In the genomic region with DNA sequence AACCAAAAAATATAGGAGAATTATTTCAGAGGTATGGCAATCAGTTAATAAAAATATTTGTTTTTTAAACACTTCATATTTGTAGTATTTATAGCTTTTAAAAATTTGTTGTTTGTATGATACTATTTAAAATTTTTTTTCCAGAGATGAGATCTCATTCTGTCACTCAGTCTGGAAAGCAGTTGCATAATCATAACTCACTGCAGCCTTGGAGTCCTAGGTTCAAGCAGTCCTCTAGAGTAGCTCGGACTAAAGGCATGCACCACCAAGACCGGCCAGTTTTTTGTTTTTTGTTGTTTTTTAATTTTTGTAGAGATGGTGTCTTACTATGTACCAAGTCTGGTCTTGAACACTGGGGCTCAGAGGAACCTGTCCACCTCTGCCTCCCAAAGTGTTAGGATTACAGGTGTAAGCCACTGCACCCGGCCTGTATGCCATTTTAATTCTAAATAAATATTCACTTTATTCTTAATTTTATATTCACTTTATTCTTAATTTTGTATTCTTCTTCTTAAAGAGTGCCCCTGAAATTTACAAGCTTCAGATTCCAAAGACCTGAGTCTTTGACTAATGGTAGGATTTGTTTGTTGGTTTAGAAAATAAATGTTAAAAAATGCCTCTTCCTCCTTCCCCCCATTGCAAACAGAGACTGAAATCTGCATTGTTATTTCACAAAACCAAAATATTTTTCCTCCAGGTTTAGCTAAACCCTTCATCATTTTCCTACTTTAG, we compare ENCODE assay signal across 13 cellular contexts. TPM values are rescaled to one million over a fixed set of nuclear protein-coding genes. Genes with fewer than 3 reads are reported as not detected.
DNase-seq lines count a peak whose midpoint lies in the region; ATAC-seq and TF ChIP-seq lines count a peak whose summit lies in the region.
"Had no signal": no experiment of that assay in that cellular context is flagged by ENCODE, and none has a peak within 500 bp of the region (broad histone marks: within the 10 kb centered on the region; RNA-seq: fewer than 3 reads in every experiment).

No MANE protein-coding gene starts in this region.

- TF ChIP-seq CTCF in CD4-positive, alpha-beta T cell (IDR thresholded peaks at IDR 0.05), result no peak
- no peak for TF ChIP-seq CTCF in OCI-LY1 (IDR thresholded peaks at IDR 0.05; ENCODE audit: low read length)

- no peaks in the 10 kb centered on the region for H3F3A ChIP-seq in OCI-LY1 (ENCODE audit: insufficient read depth, low read length)

- no peak for ATAC-seq in CD4-positive, alpha-beta T cell (ENCODE audit: poor library complexity)
- no peak for ATAC-seq in natural killer cell treated with Interleukin-12 subunit alpha and Interleukin-12 subunit beta and Interleukin-15 and Interleukin-18, amount 100 ng/mL, for 72 hours

- H3K9ac ChIP-seq in OCI-LY1 (ENCODE audit: low read length), result no peak overlapping the region

- H3K4me3 Mint-ChIP-seq in CD4-positive, alpha-beta T cell, result peak overlapping the region; percentile 97
- peak overlapping the region; percentile 55 for H3K4me3 Mint-ChIP-seq in natural killer cell treated with Interleukin-12 subunit alpha and Interleukin-12 subunit beta and Interleukin-15 and Interleukin-18, amount 100 ng/mL, for 72 hours

- H3K27me3 Mint-ChIP-seq in CD4-positive, alpha-beta T cell, result no peaks in the 10 kb centered on the region
- no peaks in the 10 kb centered on the region for H3K27me3 Mint-ChIP-seq in natural killer cell treated with Interleukin-12 subunit alpha and Interleukin-12 subunit beta and Interleukin-15 and Interleukin-18, amount 100 ng/mL, for 72 hours

- no peaks in the 10 kb centered on the region for H3K9me3 Mint-ChIP-seq in CD4-positive, alpha-beta T cell
- no peaks in the 10 kb centered on the region for H3K9me3 Mint-ChIP-seq in natural killer cell treated with Interleukin-12 subunit alpha and Interleukin-12 subunit beta and Interleukin-15 and Interleukin-18, amount 100 ng/mL, for 72 hours

- CTCF ChIA-PET in CD4-positive, alpha-beta T cell (lab: Charles Lee), result interaction anchor here (1.0 to 2.1 kb wide), 6 partner anchors 9 to 55 kb away, joined by 3 to 7 read pairs (median 4); a partner anchor contains a TSS

- H3K79me2 ChIP-seq in OCI-LY1 (ENCODE audit: insufficient read depth, low read length), result peaks cover 99% of the 10 kb centered on the region

- H4K20me1 ChIP-seq in OCI-LY1 (ENCODE audit: insufficient read depth, low read length), result no peaks in the 10 kb centered on the region

- no peak overlapping the region for H3K4me3 ChIP-seq in OCI-LY1 (ENCODE audit: low read depth, low read length, poor library complexity, severe bottlenecking)
- H3K4me3 ChIP-seq: skin epidermis had no signal

- DNase-seq in CD4-positive, alpha-beta T cell, result no peak
- DNase-seq in dermis blood vessel endothelial cell, result peak; percentile 19
- no peak for DNase-seq in natural killer cell treated with Interleukin-12 subunit alpha and Interleukin-12 subunit beta and Interleukin-15 and Interleukin-18, amount 100 ng/mL, for 72 hours (ENCODE audit: low spot score)
- no peak for DNase-seq in medulla oblongata (ENCODE audit: extremely low spot score)
- DNase-seq in stimulated activated CD8-positive, alpha-beta memory T cell treated with anti-CD3 and anti-CD28 coated beads, Interleukin-4, amount 100 ng/mL, for 48 hours, result no peak
- DNase-seq in NCI-H2171 treated with DMSO at 0.1 percent for 48 hours (lab: John Stamatoyannopoulos, UW), result no peak
- no peak for DNase-seq in NCI-H345 (lab: John Stamatoyannopoulos, UW)
- DNase-seq: midbrain, NCI-H1092, NCI-H82 had no signal

- peaks cover 97% of the 10 kb centered on the region for H3K4me1 ChIP-seq in OCI-LY1 (ENCODE audit: insufficient read depth, low read length, severe bottlenecking)

- H3K27ac Mint-ChIP-seq in CD4-positive, alpha-beta T cell, result peak overlapping the region; percentile 96
- peak overlapping the region; percentile 80 to 99 for H3K27ac Mint-ChIP-seq in natural killer cell treated with Interleukin-12 subunit alpha and Interleukin-12 subunit beta and Interleukin-15 and Interleukin-18, amount 100 ng/mL, for 72 hours

- no peaks in the 10 kb centered on the region for H3K9me2 ChIP-seq in OCI-LY1 (ENCODE audit: low read depth, low read length)

- POLR2A ChIA-PET in CD4-positive, alpha-beta T cell (lab: Charles Lee), result interaction anchor here (0.8 to 6.9 kb wide), 15 partner anchors 9 to 296 kb away, joined by 3 to 80 read pairs (median 8); a partner anchor contains a TSS

- no peaks in the 10 kb centered on the region for H3K27me3 ChIP-seq in CD4-positive, alpha-beta T cell (ENCODE audit: control insufficient read depth, insufficient read depth, low read length)
- H3K27me3 ChIP-seq in OCI-LY1 (ENCODE audit: insufficient read depth, low read length), result no peaks in the 10 kb centered on the region

- H3K4me2 ChIP-seq in OCI-LY1 (ENCODE audit: low read length), result peak overlapping the region; percentile 35

- H3K27ac ChIP-seq in CD4-positive, alpha-beta T cell (ENCODE audit: low read depth, low read length), result peak overlapping the region; percentile 60
- H3K27ac ChIP-seq in OCI-LY1 (ENCODE audit: low read depth, low read length, poor library complexity, severe bottlenecking), result peak overlapping the region; percentile 75
- H3K27ac ChIP-seq: HL-60 had no signal

- H3K36me3 Mint-ChIP-seq in CD4-positive, alpha-beta T cell (ENCODE audit: low read depth), result peaks cover 87% of the 10 kb centered on the region
- peaks cover 29% of the 10 kb centered on the region for H3K36me3 Mint-ChIP-seq in natural killer cell treated with Interleukin-12 subunit alpha and Interleukin-12 subunit beta and Interleukin-15 and Interleukin-18, amount 100 ng/mL, for 72 hours

- no peak overlapping the region for H2AFZ ChIP-seq in OCI-LY1 (ENCODE audit: low read length)

- H3K4me1 Mint-ChIP-seq in CD4-positive, alpha-beta T cell (ENCODE audit: low read depth), result peaks cover 98% of the 10 kb centered on the region
- H3K4me1 Mint-ChIP-seq in natural killer cell treated with Interleukin-12 subunit alpha and Interleukin-12 subunit beta and Interleukin-15 and Interleukin-18, amount 100 ng/mL, for 72 hours (ENCODE audit: low read depth in 2 of 2), result peaks cover 74 to 95% of the 10 kb centered on the region in 2 donors

- H3K9me3 ChIP-seq in CD4-positive, alpha-beta T cell (ENCODE audit: control insufficient read depth, low read length), result no peaks in the 10 kb centered on the region
- no peaks in the 10 kb centered on the region for H3K9me3 ChIP-seq in OCI-LY1 (ENCODE audit: low read length)

- intact Hi-C loops in CD4-positive, alpha-beta T cell (cut with DNase I, micrococcal nuclease), result loop anchor here in 1 of 2 experiments (5.0 kb wide), 1 partner anchor 293 kb away; no protein-coding TSS in a partner anchor

- peaks cover 11% of the 10 kb centered on the region; the same call in 1 of the 2 replicates for H3K36me3 ChIP-seq in OCI-LY1 (ENCODE audit: insufficient read depth, low read length)

RNA-seq across cellular contexts. Expression of a gene that starts 9.4 kb away (rescaled TPM):
- total RNA-seq in CD4-positive, alpha-beta T cell, result 100 to 1,000 TPM; 203 to 205 TPM
- 632 and 715 TPM in 2 replicates for total RNA-seq in dermis blood vessel endothelial cell
- 10 to 100 TPM; 37.3 to 38.6 TPM for total RNA-seq in natural killer cell treated with Interleukin-12 subunit alpha and Interleukin-12 subunit beta and Interleukin-15 and Interleukin-18, amount 100 ng/mL, for 72 hours

Comparison
In these comparisons a context has a peak if more than half of its experiments do, and no peak if none do; other contexts are left out.
1. RNA of a gene that starts 9.4 kb away (total RNA-seq): 632 to 715 TPM in dermis blood vessel endothelial cell and 203 to 205 TPM in CD4-positive, alpha-beta T cell; 37.3 to 38.6 TPM in natural killer cell treated with Interleukin-12 subunit alpha and Interleukin-12 subunit beta and Interleukin-15 and Interleukin-18, amount 100 ng/mL, for 72 hours; every median in the first group is over 4 times any median in the second.